In genomic region chr17:17570207-17570797, GRCh38 we compare ENCODE assay signal across 9 cellular contexts. TPM values are rescaled to one million over a fixed set of nuclear protein-coding genes. Genes with fewer than 3 reads are reported as not detected.
DNase-seq lines count a peak whose midpoint lies in the region; ATAC-seq, FAIRE-seq and TF ChIP-seq lines count a peak whose summit lies in the region.
"Had no signal": no experiment of that assay in that cellular context is flagged by ENCODE, and none has a peak within 500 bp of the region (broad histone marks: within the 10 kb centered on the region; RNA-seq: fewer than 3 reads in every experiment).

No MANE protein-coding gene starts in this region.

- no peak for TF ChIP-seq POLR2A in tibial nerve (IDR thresholded peaks at IDR 0.05)

- peak; percentile 38 for FAIRE-seq in islet of Langerhans (lab: Jason Lieb, UNC)

- H3K36me3 Mint-ChIP-seq in activated T-helper 17 cell treated with anti-CD3 and anti-CD28 coated beads, Interleukin-2, amount 50 U/mL, for 72 hours (ENCODE audit: low read depth) = peaks cover 8% of the 10 kb centered on the region
- H3K36me3 Mint-ChIP-seq: activated naive CD4-positive, alpha-beta T cell treated with anti-CD3 and anti-CD28 coated beads, Interleukin-2, amount 50 U/mL, for 24 hours had no signal

- no peak overlapping the region for H3K27ac ChIP-seq in tibial nerve

- no peaks in the 10 kb centered on the region for H3K9me3 Mint-ChIP-seq in activated T-helper 17 cell treated with anti-CD3 and anti-CD28 coated beads, Interleukin-2, amount 50 U/mL, for 72 hours
- H3K9me3 Mint-ChIP-seq: activated naive CD4-positive, alpha-beta T cell treated with anti-CD3 and anti-CD28 coated beads, Interleukin-2, amount 50 U/mL, for 24 hours had no signal

- TF ChIP-seq RAD21 in Ishikawa (IDR thresholded peaks at IDR 0.05; ENCODE audit: low read depth) = peak; percentile 80

- TF ChIP-seq EP300 in Ishikawa (IDR thresholded peaks at IDR 0.05; ENCODE audit: borderline replicate concordance) (no peak), tibial nerve (IDR thresholded peaks at IDR 0.05) (no peak)

- TF ChIP-seq CTCF in AG10803 (conservative IDR thresholded peaks at IDR 0.05; ENCODE audit: low read length) = peak; percentile 57
- peak in 2 of 5 experiments; percentile 23 to 46 for TF ChIP-seq CTCF in tibial nerve (IDR thresholded peaks at IDR 0.05)

- H3K27ac Mint-ChIP-seq in activated T-helper 17 cell treated with anti-CD3 and anti-CD28 coated beads, Interleukin-2, amount 50 U/mL, for 72 hours = peak overlapping the region; percentile 47
- H3K27ac Mint-ChIP-seq: activated naive CD4-positive, alpha-beta T cell treated with anti-CD3 and anti-CD28 coated beads, Interleukin-2, amount 50 U/mL, for 24 hours had no signal

- H3K36me3 ChIP-seq in tibial nerve = peaks cover 0 to 12% (median 0%) of the 10 kb centered on the region in 3 donors

- no peaks in the 10 kb centered on the region for H3K4me1 Mint-ChIP-seq in activated T-helper 17 cell treated with anti-CD3 and anti-CD28 coated beads, Interleukin-2, amount 50 U/mL, for 72 hours
- H3K4me1 Mint-ChIP-seq: activated naive CD4-positive, alpha-beta T cell treated with anti-CD3 and anti-CD28 coated beads, Interleukin-2, amount 50 U/mL, for 24 hours had no signal

- no peak overlapping the region for H3K4me3 Mint-ChIP-seq in activated T-helper 17 cell treated with anti-CD3 and anti-CD28 coated beads, Interleukin-2, amount 50 U/mL, for 72 hours
- H3K4me3 Mint-ChIP-seq: activated naive CD4-positive, alpha-beta T cell treated with anti-CD3 and anti-CD28 coated beads, Interleukin-2, amount 50 U/mL, for 24 hours had no signal

- no peak for ATAC-seq in activated T-helper 17 cell treated with anti-CD3 and anti-CD28 coated beads, Interleukin-2, amount 50 U/mL, for 72 hours (replicated peaks)
- ATAC-seq in GM18909 (IDR thresholded peaks at IDR 0.05; ENCODE audit: poor library complexity, unreplicated experiment) = no peak

- H3K27me3 ChIP-seq in tibial nerve = no peaks in the 10 kb centered on the region

- DNase-seq in AG10803 (ENCODE audit: low read depth) = no peak
- DNase-seq in NCI-H187 (lab: John Stamatoyannopoulos, UW) = no peak
- DNase-seq in tibial nerve (ENCODE audit: low spot score in 2 of 2) = no peak
- DNase-seq in SIG-M5 treated with dmso at 0.1 percent for 504 hours (lab: John Stamatoyannopoulos, UW; ENCODE audit: unreplicated experiment) = no peak

- 76 to 78% methylated on average over 7 of the region's 7 CpGs for WGBS in tibial nerve, 2 donors

- H3K4me3 ChIP-seq in AG10803 (ENCODE audit: low read length) (no peak overlapping the region), tibial nerve (no peak overlapping the region)

- H3K9me3 ChIP-seq in tibial nerve = no peaks in the 10 kb centered on the region

- H3K27me3 Mint-ChIP-seq in activated T-helper 17 cell treated with anti-CD3 and anti-CD28 coated beads, Interleukin-2, amount 50 U/mL, for 72 hours = no peaks in the 10 kb centered on the region
- H3K27me3 Mint-ChIP-seq: activated naive CD4-positive, alpha-beta T cell treated with anti-CD3 and anti-CD28 coated beads, Interleukin-2, amount 50 U/mL, for 24 hours had no signal

- peaks cover 0 to 57% (median 26%) of the 10 kb centered on the region in 4 donors for H3K4me1 ChIP-seq in tibial nerve

TF ChIP-seq in Ishikawa, 13 proteins besides CTCF, POLR2A, EP300 and RAD21:
- no peak for TF ChIP-seq ZBTB7A (IDR thresholded peaks at IDR 0.05; ENCODE audit: low read depth)
TF ChIP-seq in Ishikawa: peak in this region for 0.

RNA-seq across cellular contexts. Expression of gene PEMT, which starts 21.2 kb away (rescaled TPM):
- 10 to 100 TPM; 18.1 to 33.5 TPM for total RNA-seq in activated T-helper 17 cell treated with anti-CD3 and anti-CD28 coated beads, Interleukin-2, amount 50 U/mL, for 72 hours
- 10 to 100 TPM; 29.5 to 80.8 (median 58.8) TPM for total RNA-seq in tibial nerve
